Comparison of ENCODE assay signal across 8 cellular contexts in genomic region chr12:56041579-56042429, GRCh38. TPM values are rescaled to one million over a fixed set of nuclear protein-coding genes. Genes with fewer than 3 reads are reported as not detected.
A peak's percentile ranks its signal among the peaks of the same experiment; 100 is the strongest.
DNase-seq lines count a peak whose midpoint lies in the region; TF ChIP-seq lines count a peak whose summit lies in the region.

Gene RPS26 (plus strand): TSS chr12:56041918. CDS start chr12:56042167, 249 bp downstream.

- H3K9me3 Mint-ChIP-seq in nephron, result no peaks in the 10 kb centered on the region
- H3K9me3 Mint-ChIP-seq in stimulated activated naive CD8-positive, alpha-beta T cell treated with anti-CD3 and anti-CD28 coated beads, Interleukin-15, Interleukin-2, amounts not matched to agents 100 ng/mL and 50 ng/mL, for 24 hours, result no peaks in the 10 kb centered on the region

- H4K20me1 ChIP-seq in Loucy (ENCODE audit: insufficient read depth, low read length, poor library complexity, severe bottlenecking), result peaks cover 24% of the 10 kb centered on the region

- H2AFZ ChIP-seq in Loucy (ENCODE audit: low read length), result peak within 1 kb of the TSS; percentile 92

- peaks cover 50% of the 10 kb centered on the region for H3K36me3 Mint-ChIP-seq in nephron (ENCODE audit: low read depth)
- peaks cover 44% of the 10 kb centered on the region for H3K36me3 Mint-ChIP-seq in stimulated activated naive CD8-positive, alpha-beta T cell treated with anti-CD3 and anti-CD28 coated beads, Interleukin-15, Interleukin-2, amounts not matched to agents 100 ng/mL and 50 ng/mL, for 24 hours (ENCODE audit: low read depth)

- H3K36me3 ChIP-seq in H7 (replicated peaks; ENCODE audit: control insufficient read depth, insufficient read depth, low read length) (peaks cover 14% of the 10 kb centered on the region), Loucy (ENCODE audit: insufficient read depth, low read length) (peaks cover 26% of the 10 kb centered on the region)

- peak within 1 kb of the TSS; percentile 82 for H3K9ac ChIP-seq in Loucy (ENCODE audit: low read depth, low read length, poor library complexity, severe bottlenecking)

- H3K9me2 ChIP-seq in Loucy (replicated peaks; ENCODE audit: low read depth, low read length), result no peaks in the 10 kb centered on the region

- H3K27me3 ChIP-seq in H7 (ENCODE audit: control insufficient read depth, insufficient read depth, low read length) (no peaks in the 10 kb centered on the region), Loucy (ENCODE audit: insufficient read depth, low read length, poor library complexity, severe bottlenecking) (no peaks in the 10 kb centered on the region)

- H3F3A ChIP-seq in Loucy (ENCODE audit: low read depth), result peaks cover 13% of the 10 kb centered on the region; the same call in 1 of the 2 replicates

- peaks cover 24% of the 10 kb centered on the region for H3K4me1 Mint-ChIP-seq in nephron
- H3K4me1 Mint-ChIP-seq in stimulated activated naive CD8-positive, alpha-beta T cell treated with anti-CD3 and anti-CD28 coated beads, Interleukin-15, Interleukin-2, amounts not matched to agents 100 ng/mL and 50 ng/mL, for 24 hours (ENCODE audit: low read depth), result peaks cover 82% of the 10 kb centered on the region

- in situ Hi-C loops in G401 (cut with HindIII; ENCODE audit: low sequenced_read_pairs), result no loop called here

- H3K4me3 Mint-ChIP-seq in nephron, result peak within 1 kb of the TSS; percentile 94 to 98 (median 97)
- H3K4me3 Mint-ChIP-seq in stimulated activated naive CD8-positive, alpha-beta T cell treated with anti-CD3 and anti-CD28 coated beads, Interleukin-15, Interleukin-2, amounts not matched to agents 100 ng/mL and 50 ng/mL, for 24 hours, result peak within 1 kb of the TSS; percentile 98

- DNase-seq in G401 (ENCODE audit: low spot score) (peak; percentile 97), H7 (peak; percentile 94), fibroblast of the aortic adventitia (ENCODE audit: low read depth) (peak; percentile 100)
- DNase-seq in activated effector memory CD4-positive, alpha-beta T cell treated with Interleukin-2 at 50 U/mL for 16 hours, result peak; percentile 84

- H3K4me3 ChIP-seq in H7 (ENCODE audit: insufficient read depth, low read depth, low read length), result peak within 1 kb of the TSS; percentile 95
- peak within 1 kb of the TSS; percentile 80 for H3K4me3 ChIP-seq in Loucy (ENCODE audit: low read length, poor library complexity, severe bottlenecking)
- H3K4me3 ChIP-seq in fibroblast of the aortic adventitia (ENCODE audit: low read depth, low read length), result peak within 1 kb of the TSS; percentile 77

- peak; percentile 97 for TF ChIP-seq POLR2A in Raji (IDR thresholded peaks at IDR 0.05; ENCODE audit: insufficient read depth, low read depth, low read length)

- H3K79me2 ChIP-seq in Loucy (ENCODE audit: insufficient read depth, low read length), result peaks cover 35% of the 10 kb centered on the region

- H3K27me3 Mint-ChIP-seq in nephron (ENCODE audit: low read depth), result no peaks in the 10 kb centered on the region
- H3K27me3 Mint-ChIP-seq in stimulated activated naive CD8-positive, alpha-beta T cell treated with anti-CD3 and anti-CD28 coated beads, Interleukin-15, Interleukin-2, amounts not matched to agents 100 ng/mL and 50 ng/mL, for 24 hours, result no peaks in the 10 kb centered on the region

- peak within 1 kb of the TSS; percentile 97 to 98 (median 98) for H3K27ac Mint-ChIP-seq in nephron
- H3K27ac Mint-ChIP-seq in stimulated activated naive CD8-positive, alpha-beta T cell treated with anti-CD3 and anti-CD28 coated beads, Interleukin-15, Interleukin-2, amounts not matched to agents 100 ng/mL and 50 ng/mL, for 24 hours, result peak within 1 kb of the TSS; percentile 98

- TF ChIP-seq CTCF in Loucy (conservative IDR thresholded peaks at IDR 0.05; ENCODE audit: low read length) (peak; percentile 59), fibroblast of the aortic adventitia (IDR thresholded peaks at IDR 0.05; ENCODE audit: insufficient read depth, low read length) (peak; percentile 56), nephron (IDR thresholded peaks at IDR 0.05; ENCODE audit: unreplicated experiment in 3 of 3) (peak; percentile 53 to 69 (median 61))

- peaks cover 24% of the 10 kb centered on the region for H3K4me1 ChIP-seq in Loucy (ENCODE audit: insufficient read depth, low read length, poor library complexity, severe bottlenecking)

- H3K4me2 ChIP-seq in Loucy (ENCODE audit: low read depth, low read length, poor library complexity, severe bottlenecking), result peak within 1 kb of the TSS; percentile 100

- H3K9me3 ChIP-seq in Loucy (ENCODE audit: insufficient read depth, low read depth, low read length), result no peaks in the 10 kb centered on the region

RNA-seq across cellular contexts. Expression of gene RPS26, which starts in this region (rescaled TPM):
- total RNA-seq in G401 (2014; rRNA removed; shearing (Covaris generic)), result 1,383 and 1,581 TPM in 2 replicates
- 830 and 1,197 TPM in 2 replicates for total RNA-seq in H7 (2014; rRNA removed; shearing (Covaris generic))
- total RNA-seq in fibroblast of the aortic adventitia (ENCODE audit: low replicate concordance), result 321 and 893 TPM in 2 replicates

Comparison
In these comparisons a context has a peak if more than half of its experiments do, and no peak if none do; other contexts are left out.
1. Peak in every context shown above with its lines: DNase-seq and H3K4me3 ChIP-seq.